20 cellular contexts compared by ENCODE assay signal in genomic region chr2:224565452-224566035, GRCh38. TPM values are rescaled to one million over a fixed set of nuclear protein-coding genes. Genes with fewer than 3 reads are reported as not detected.
DNase-seq lines count a peak whose midpoint lies in the region; ATAC-seq and TF ChIP-seq lines count a peak whose summit lies in the region.
"Had no signal": no experiment of that assay in that cellular context is flagged by ENCODE, and none has a peak within 500 bp of the region (broad histone marks: within the 10 kb centered on the region; RNA-seq: fewer than 3 reads in every experiment).

No MANE protein-coding gene starts in this region.

- peak overlapping the region; percentile 19 for H3K27ac Mint-ChIP-seq in activated T-cell treated with anti-CD3 and anti-CD28 coated beads, Interleukin-2, amount 50 U/mL, for 24 hours
- H3K27ac Mint-ChIP-seq in chondrocyte (ENCODE audit: unreplicated experiment): peak overlapping the region; percentile 13
- peak overlapping the region; percentile 60 for H3K27ac Mint-ChIP-seq in stimulated activated naive B cell treated with anti-CD40 and anti-IgM and Interleukin-4, amounts not matched to agents 10 μg/mL and 1 μg/mL and 100 μg/mL, for 72 hours

- POLR2A ChIA-PET in GM10248 (lab: Yijun Ruan, JAX): no interaction called here

- peaks cover 57% of the 10 kb centered on the region for H3K4me1 Mint-ChIP-seq in activated T-cell treated with anti-CD3 and anti-CD28 coated beads, Interleukin-2, amount 50 U/mL, for 24 hours (ENCODE audit: low read depth)
- peaks cover 52% of the 10 kb centered on the region for H3K4me1 Mint-ChIP-seq in activated T-cell treated with anti-CD3 and anti-CD28 coated beads, Interleukin-2, amount 50 U/mL, for 4 hours (ENCODE audit: low read depth)
- peaks cover 59% of the 10 kb centered on the region for H3K4me1 Mint-ChIP-seq in chondrocyte (ENCODE audit: low read depth)
- H3K4me1 Mint-ChIP-seq in stimulated activated naive B cell treated with anti-CD40 and anti-IgM and Interleukin-4, amounts not matched to agents 10 μg/mL and 1 μg/mL and 100 μg/mL, for 72 hours: peaks cover 42 to 55% of the 10 kb centered on the region in 2 donors

- no peak for DNase-seq in activated T-cell treated with anti-CD3 and anti-CD28 coated beads, Interleukin-2, amount 50 U/mL, for 24 hours
- no peak for DNase-seq in activated T-cell treated with anti-CD3 and anti-CD28 coated beads, Interleukin-2, amount 50 U/mL, for 4 hours
- DNase-seq in HFF-Myc (ENCODE audit: extremely low read depth, low read depth) (peak; percentile 49), chondrocyte (ENCODE audit: low spot score) (no peak), GM10248 (ENCODE audit: extremely low spot score) (no peak), DMS53 treated with DMSO at 0.1 percent for 48 hours (lab: John Stamatoyannopoulos, UW; ENCODE audit: unreplicated experiment) (no peak)
- DNase-seq in stimulated activated naive B cell treated with anti-CD40 and anti-IgM and Interleukin-4, amounts not matched to agents 10 μg/mL and 1 μg/mL and 100 μg/mL, for 72 hours: no peak
- DNase-seq: DMS79, GDM1, GOT3, KG1, MM.1S, NCI-H1105 treated with DMSO at 0.1 percent for 48 hours, NCI-H2029 treated with DMSO at 0.1 percent for 48 hours, NCI-H510A, Peyer's patch, Right ventricle myocardium superior had no signal

- CTCF ChIA-PET in GM10248 (lab: Yijun Ruan, JAX): interaction anchor here (1.2 kb wide), 1 partner anchor 10 kb away, joined by 5 read pairs; no protein-coding TSS in a partner anchor

- no peak for ATAC-seq in activated T-cell treated with anti-CD3 and anti-CD28 coated beads, Interleukin-2, amount 50 U/mL, for 4 hours
- ATAC-seq in stimulated activated naive B cell treated with anti-CD40 and anti-IgM and Interleukin-4, amounts not matched to agents 10 μg/mL and 1 μg/mL and 100 μg/mL, for 72 hours (replicated peaks): no peak
- ATAC-seq in HG02798 (IDR thresholded peaks at IDR 0.05; ENCODE audit: poor library complexity, unreplicated experiment): no peak
- ATAC-seq: SK-N-SH treated with all-trans-retinoic acid at 6 μM for 48 hours had no signal

- no peak overlapping the region for H3K4me3 ChIP-seq in HFF-Myc (replicated peaks; ENCODE audit: low read depth, low read length)
- H3K4me3 ChIP-seq: Peyer's patch had no signal

- H3K27me3 Mint-ChIP-seq in activated T-cell treated with anti-CD3 and anti-CD28 coated beads, Interleukin-2, amount 50 U/mL, for 24 hours: no peaks in the 10 kb centered on the region
- H3K27me3 Mint-ChIP-seq in activated T-cell treated with anti-CD3 and anti-CD28 coated beads, Interleukin-2, amount 50 U/mL, for 4 hours (ENCODE audit: low read depth): no peaks in the 10 kb centered on the region
- no peaks in the 10 kb centered on the region for H3K27me3 Mint-ChIP-seq in chondrocyte (ENCODE audit: low read depth)
- H3K27me3 Mint-ChIP-seq in stimulated activated naive B cell treated with anti-CD40 and anti-IgM and Interleukin-4, amounts not matched to agents 10 μg/mL and 1 μg/mL and 100 μg/mL, for 72 hours: no peaks in the 10 kb centered on the region

- no peak for TF ChIP-seq CTCF in HFF-Myc (IDR thresholded peaks at IDR 0.05; ENCODE audit: low read depth, low read length, missing control alignments)
- no peak for TF ChIP-seq CTCF in chondrocyte (IDR thresholded peaks at IDR 0.05)
- no peak for TF ChIP-seq CTCF in GM10248 (IDR thresholded peaks at IDR 0.05; ENCODE audit: control extremely low read depth, extremely low read depth, low read depth, missing control alignments)

- H3K4me3 Mint-ChIP-seq in activated T-cell treated with anti-CD3 and anti-CD28 coated beads, Interleukin-2, amount 50 U/mL, for 24 hours: no peak overlapping the region
- H3K4me3 Mint-ChIP-seq in activated T-cell treated with anti-CD3 and anti-CD28 coated beads, Interleukin-2, amount 50 U/mL, for 4 hours: no peak overlapping the region
- H3K4me3 Mint-ChIP-seq in chondrocyte (ENCODE audit: unreplicated experiment): no peak overlapping the region
- no peak overlapping the region for H3K4me3 Mint-ChIP-seq in stimulated activated naive B cell treated with anti-CD40 and anti-IgM and Interleukin-4, amounts not matched to agents 10 μg/mL and 1 μg/mL and 100 μg/mL, for 72 hours
- H3K4me3 Mint-ChIP-seq: CD14-positive monocyte had no signal

- peaks cover 4% of the 10 kb centered on the region for H3K9me3 Mint-ChIP-seq in activated T-cell treated with anti-CD3 and anti-CD28 coated beads, Interleukin-2, amount 50 U/mL, for 24 hours
- H3K9me3 Mint-ChIP-seq in activated T-cell treated with anti-CD3 and anti-CD28 coated beads, Interleukin-2, amount 50 U/mL, for 4 hours: peaks cover 9% of the 10 kb centered on the region
- peaks cover 2% of the 10 kb centered on the region for H3K9me3 Mint-ChIP-seq in chondrocyte (ENCODE audit: low read depth)
- peaks cover 5 to 6% of the 10 kb centered on the region in 2 donors for H3K9me3 Mint-ChIP-seq in stimulated activated naive B cell treated with anti-CD40 and anti-IgM and Interleukin-4, amounts not matched to agents 10 μg/mL and 1 μg/mL and 100 μg/mL, for 72 hours

- H3K36me3 Mint-ChIP-seq in activated T-cell treated with anti-CD3 and anti-CD28 coated beads, Interleukin-2, amount 50 U/mL, for 24 hours (ENCODE audit: low read depth): peaks cover 45% of the 10 kb centered on the region
- H3K36me3 Mint-ChIP-seq in activated T-cell treated with anti-CD3 and anti-CD28 coated beads, Interleukin-2, amount 50 U/mL, for 4 hours (ENCODE audit: insufficient read depth): peaks cover 32% of the 10 kb centered on the region
- peaks cover 5% of the 10 kb centered on the region for H3K36me3 Mint-ChIP-seq in chondrocyte (ENCODE audit: low read depth)
- peaks cover 19 to 42% of the 10 kb centered on the region in 2 donors for H3K36me3 Mint-ChIP-seq in stimulated activated naive B cell treated with anti-CD40 and anti-IgM and Interleukin-4, amounts not matched to agents 10 μg/mL and 1 μg/mL and 100 μg/mL, for 72 hours

RNA-seq across cellular contexts. Expression of gene CUL3, which starts 19.6 kb away (rescaled TPM):
- 10 to 100 TPM; 83.4 to 88.8 (median 85.2) TPM for total RNA-seq in activated T-cell treated with anti-CD3 and anti-CD28 coated beads, Interleukin-2, amount 50 U/mL, for 4 hours
- total RNA-seq in chondrocyte: 65.6 to 75.1 TPM (median 70.6 TPM) in 3 replicates
